ENCODE assay signal across 2 cellular contexts in the genomic region with DNA sequence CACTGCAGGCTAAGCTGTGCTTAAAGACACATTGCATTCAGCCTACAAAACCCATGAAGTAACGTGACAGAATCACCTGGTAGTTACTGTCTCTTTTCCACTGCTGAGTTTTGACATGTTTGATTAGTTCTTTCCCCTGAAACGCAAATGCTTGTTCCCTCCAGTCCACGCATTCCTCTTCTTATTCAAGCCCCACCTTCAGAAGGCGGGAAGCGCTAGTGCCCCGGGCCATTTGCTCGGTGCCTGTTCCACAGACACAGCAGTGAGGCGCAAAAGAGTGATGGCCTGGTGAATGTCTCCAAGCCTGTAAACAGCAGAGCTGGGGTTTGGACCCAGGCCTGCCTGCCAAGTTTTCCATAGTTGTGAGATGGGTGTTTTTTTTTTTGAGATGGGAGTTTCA.
A peak's percentile ranks its signal among the peaks of the same experiment; 100 is the strongest.
TF ChIP-seq lines count a peak whose summit lies in the region.

No MANE protein-coding gene starts in this region.

TF ChIP-seq in GM23338, 12 proteins besides CTCF, POLR2A, EP300 and RAD21:
- TF ChIP-seq STAT1 (IDR thresholded peaks at IDR 0.05; ENCODE audit: unreplicated experiment) (no peak), CREB1 (CRISPR knock-in tag; IDR thresholded peaks at IDR 0.05; ENCODE audit: low read depth) (no peak), EZH2phosphoT487 (IDR thresholded peaks at IDR 0.05; ENCODE audit: unreplicated experiment) (no peak), EZH2 (IDR thresholded peaks at IDR 0.05; ENCODE audit: low read depth, unreplicated experiment) (no peak)
TF ChIP-seq in GM23338: peak in this region for 0.

TF ChIP-seq in K562, 482 proteins besides CTCF, POLR2A, EP300 and RAD21:
- no peak for TF ChIP-seq SRSF1 (IDR thresholded peaks at IDR 0.05; ENCODE audit: low read depth, low read length)
- no peak for TF ChIP-seq ZNF232 (CRISPR knock-in tag; IDR thresholded peaks at IDR 0.05)
- no peak for TF ChIP-seq CREB1 (IDR thresholded peaks at IDR 0.05)
- no peak for TF ChIP-seq CREB1 (CRISPR knock-in tag; IDR thresholded peaks at IDR 0.05)
- TF ChIP-seq, protein P1, sequence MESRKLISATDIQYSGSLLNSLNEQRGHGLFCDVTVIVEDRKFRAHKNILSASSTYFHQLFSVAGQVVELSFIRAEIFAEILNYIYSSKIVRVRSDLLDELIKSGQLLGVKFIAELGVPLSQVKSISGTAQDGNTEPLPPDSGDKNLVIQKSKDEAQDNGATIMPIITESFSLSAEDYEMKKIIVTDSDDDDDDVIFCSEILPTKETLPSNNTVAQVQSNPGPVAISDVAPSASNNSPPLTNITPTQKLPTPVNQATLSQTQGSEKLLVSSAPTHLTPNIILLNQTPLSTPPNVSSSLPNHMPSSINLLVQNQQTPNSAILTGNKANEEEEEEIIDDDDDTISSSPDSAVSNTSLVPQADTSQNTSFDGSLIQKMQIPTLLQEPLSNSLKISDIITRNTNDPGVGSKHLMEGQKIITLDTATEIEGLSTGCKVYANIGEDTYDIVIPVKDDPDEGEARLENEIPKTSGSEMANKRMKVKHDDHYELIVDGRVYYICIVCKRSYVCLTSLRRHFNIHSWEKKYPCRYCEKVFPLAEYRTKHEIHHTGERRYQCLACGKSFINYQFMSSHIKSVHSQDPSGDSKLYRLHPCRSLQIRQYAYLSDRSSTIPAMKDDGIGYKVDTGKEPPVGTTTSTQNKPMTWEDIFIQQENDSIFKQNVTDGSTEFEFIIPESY (CRISPR knock-in tag; IDR thresholded peaks at IDR 0.05) = peak; percentile 94
- no peak for TF ChIP-seq HNRNPK (IDR thresholded peaks at IDR 0.05; ENCODE audit: low read depth, low read length, poor library complexity, severe bottlenecking)
- TF ChIP-seq ATF1 (CRISPR knock-in tag; IDR thresholded peaks at IDR 0.05) = no peak
- TF ChIP-seq ATF1 (tag; IDR thresholded peaks at IDR 0.05) = no peak
- TF ChIP-seq ZNF121 (CRISPR knock-in tag; conservative IDR thresholded peaks at IDR 0.05) = peak; percentile 71; the same call in 1 of the 2 replicates
- TF ChIP-seq BRCA1 (IDR thresholded peaks at IDR 0.05) = no peak
- TF ChIP-seq BRCA1 (CRISPR knock-in tag; IDR thresholded peaks at IDR 0.05) = no peak
- TF ChIP-seq, protein P2, sequence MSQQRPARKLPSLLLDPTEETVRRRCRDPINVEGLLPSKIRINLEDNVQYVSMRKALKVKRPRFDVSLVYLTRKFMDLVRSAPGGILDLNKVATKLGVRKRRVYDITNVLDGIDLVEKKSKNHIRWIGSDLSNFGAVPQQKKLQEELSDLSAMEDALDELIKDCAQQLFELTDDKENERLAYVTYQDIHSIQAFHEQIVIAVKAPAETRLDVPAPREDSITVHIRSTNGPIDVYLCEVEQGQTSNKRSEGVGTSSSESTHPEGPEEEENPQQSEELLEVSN (IDR thresholded peaks at IDR 0.05; ENCODE audit: borderline replicate concordance in 1 of 2, extremely low read depth in 1 of 2, insufficient read depth in 1 of 2, insufficient read length in 1 of 2, low read depth in 1 of 2, low read length in 1 of 2, poor library complexity in 1 of 2, severe bottlenecking in 1 of 2) = peak in 1 of 2 experiments; percentile 12
